Comparison of ENCODE assay signal across 1 cellular context in genomic region chr7:105878746-105879605, GRCh38.
TF ChIP-seq lines count a peak whose summit lies in the region.

No MANE protein-coding gene starts in this region.

TF ChIP-seq in HCT116, 20 proteins besides CTCF, POLR2A, EP300 and RAD21 (continued from another document):
- no peak for TF ChIP-seq REST (IDR thresholded peaks at IDR 0.05; ENCODE audit: low read depth)
